ENCODE assay signal across 8 cellular contexts in the genomic region with DNA sequence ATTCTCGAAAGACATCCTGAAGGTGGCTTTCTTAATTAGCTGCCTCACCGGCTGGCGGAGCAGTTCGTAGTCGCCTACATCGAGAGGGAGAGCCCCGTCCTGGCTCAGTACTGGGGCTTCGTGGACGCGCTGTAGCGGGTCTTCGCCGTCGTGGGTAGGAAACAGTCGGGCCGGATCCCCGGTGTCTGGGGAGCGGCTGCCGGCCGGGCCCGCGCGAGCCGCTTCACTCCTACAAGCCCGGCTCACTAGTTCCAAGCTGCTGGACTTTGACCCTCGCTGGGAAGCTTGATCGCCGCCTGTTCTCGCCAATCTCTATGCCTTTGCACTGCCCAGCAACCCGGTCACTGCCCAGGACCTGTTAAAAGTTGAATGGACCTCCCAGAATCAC. TPM values are rescaled to one million over a fixed set of nuclear protein-coding genes. Genes with fewer than 3 reads are reported as not detected.
DNase-seq lines count a peak whose midpoint lies in the region; ATAC-seq lines count a peak whose summit lies in the region.

No MANE protein-coding gene starts in this region.

- H3K4me1 Mint-ChIP-seq in CD8-positive, alpha-beta memory T cell: peaks cover 48 to 56% (median 53%) of the 10 kb centered on the region in 3 donors
- peaks cover 13% of the 10 kb centered on the region for H3K4me1 Mint-ChIP-seq in memory B cell

- H3K9me3 ChIP-seq in CD8-positive, alpha-beta memory T cell (ENCODE audit: low read length): no peaks in the 10 kb centered on the region

- H3K36me3 ChIP-seq in CD8-positive, alpha-beta memory T cell (ENCODE audit: insufficient read depth, low read length): peaks cover 8% of the 10 kb centered on the region

- POLR2A ChIA-PET in CD8-positive, alpha-beta memory T cell (lab: Charles Lee): interaction anchor here (1.0 to 2.8 kb wide), 4 partner anchors 8 to 57 kb away, joined by 5 to 136 read pairs (median 7); partner anchors contain the start of gene ZBTB14

- peak overlapping the region; percentile 94 for H3K4me3 ChIP-seq in CD8-positive, alpha-beta memory T cell (ENCODE audit: low read length)

- H3K4me1 ChIP-seq in CD8-positive, alpha-beta memory T cell (ENCODE audit: insufficient read depth, low read length): peaks cover 27% of the 10 kb centered on the region

- H3K27ac Mint-ChIP-seq in CD8-positive, alpha-beta memory T cell: peak overlapping the region; percentile 89 to 100 (median 98)
- peak overlapping the region; percentile 98 for H3K27ac Mint-ChIP-seq in memory B cell

- peak overlapping the region; percentile 97 for H3K27ac ChIP-seq in CD8-positive, alpha-beta memory T cell (ENCODE audit: low read depth, low read length)

- CTCF ChIA-PET in CD8-positive, alpha-beta memory T cell (lab: Charles Lee): interaction anchor here (1.0 to 4.9 kb wide), 6 partner anchors 8 to 174 kb away, joined by 3 to 50 read pairs (median 6); partner anchors contain the start of gene ZBTB14

- peak overlapping the region; percentile 89 to 97 (median 95) for H3K4me3 Mint-ChIP-seq in CD8-positive, alpha-beta memory T cell
- H3K4me3 Mint-ChIP-seq in memory B cell: peak overlapping the region; percentile 98

- DNase-seq in CD8-positive, alpha-beta memory T cell: peak in 3 of 5 donors; percentile 28 to 69 (median 31)
- peak; percentile 39 to 50 for DNase-seq in activated CD4-positive, alpha-beta T cell treated with anti-CD3 and anti-CD28 coated beads for 4 hours
- DNase-seq in ecto neural progenitor cell (ENCODE audit: low spot score) (peak; percentile 62), memory B cell (ENCODE audit: low spot score in 2 of 2) (peak in 1 of 2 donors; percentile 42), CD1c-positive myeloid dendritic cell (ENCODE audit: extremely low spot score) (no peak)
- peak; percentile 10 to 23 for DNase-seq in stimulated activated CD8-positive, alpha-beta memory T cell treated with anti-CD3 and anti-CD28 coated beads, Interleukin-15, amount 100 ng/mL, for 48 hours (ENCODE audit: low read depth in 2 of 2)

- ATAC-seq in GM19455 (IDR thresholded peaks at IDR 0.05; ENCODE audit: unreplicated experiment) (peak; percentile 43), HG03571 (IDR thresholded peaks at IDR 0.05; ENCODE audit: unreplicated experiment) (peak; percentile 42), memory B cell (ENCODE audit: low read depth) (peak; percentile 47)

- H3K9me3 Mint-ChIP-seq in CD8-positive, alpha-beta memory T cell: no peaks in the 10 kb centered on the region
- no peaks in the 10 kb centered on the region for H3K9me3 Mint-ChIP-seq in memory B cell

- peaks cover 14 to 18% of the 10 kb centered on the region in 2 donors for H3K27me3 Mint-ChIP-seq in CD8-positive, alpha-beta memory T cell
- H3K27me3 Mint-ChIP-seq in memory B cell: no peaks in the 10 kb centered on the region

- no peaks in the 10 kb centered on the region for H3K27me3 ChIP-seq in CD8-positive, alpha-beta memory T cell (ENCODE audit: insufficient read depth, low read length, poor library complexity, severe bottlenecking)

- peaks cover 12 to 47% (median 19%) of the 10 kb centered on the region in 3 donors for H3K36me3 Mint-ChIP-seq in CD8-positive, alpha-beta memory T cell
- peaks cover 12% of the 10 kb centered on the region for H3K36me3 Mint-ChIP-seq in memory B cell

RNA-seq across cellular contexts. Expression of gene AKAIN1, which starts 41.3 kb away (rescaled TPM):
- not detected for total RNA-seq in CD8-positive, alpha-beta memory T cell
- polyA plus RNA-seq in CD8-positive, alpha-beta memory T cell: not detected

RNA-seq across cellular contexts. Expression of gene ZBTB14, which starts 57.2 kb away (rescaled TPM):
- total RNA-seq in CD8-positive, alpha-beta memory T cell: 10 to 100 TPM; 21.1 to 22.2 TPM
- 14.8 TPM for polyA plus RNA-seq in CD8-positive, alpha-beta memory T cell
